ENCODE assay signal across 1 cellular context in genomic region chr10:103125323-103126267, GRCh38.
TF ChIP-seq lines count a peak whose summit lies in the region.

No MANE protein-coding gene starts in this region.

TF ChIP-seq in SK-N-SH, 30 proteins besides CTCF, POLR2A, EP300 and RAD21 (continued from another document):
- no peak for TF ChIP-seq REST (IDR thresholded peaks at IDR 0.05; ENCODE audit: low read depth, low read length)
- TF ChIP-seq MXI1 (IDR thresholded peaks at IDR 0.05; ENCODE audit: low read depth, low read length), result no peak
- TF ChIP-seq SIN3A (IDR thresholded peaks at IDR 0.05; ENCODE audit: borderline replicate concordance, low read depth, low read length), result no peak
